26 cellular contexts compared by ENCODE assay signal in the genomic region with DNA sequence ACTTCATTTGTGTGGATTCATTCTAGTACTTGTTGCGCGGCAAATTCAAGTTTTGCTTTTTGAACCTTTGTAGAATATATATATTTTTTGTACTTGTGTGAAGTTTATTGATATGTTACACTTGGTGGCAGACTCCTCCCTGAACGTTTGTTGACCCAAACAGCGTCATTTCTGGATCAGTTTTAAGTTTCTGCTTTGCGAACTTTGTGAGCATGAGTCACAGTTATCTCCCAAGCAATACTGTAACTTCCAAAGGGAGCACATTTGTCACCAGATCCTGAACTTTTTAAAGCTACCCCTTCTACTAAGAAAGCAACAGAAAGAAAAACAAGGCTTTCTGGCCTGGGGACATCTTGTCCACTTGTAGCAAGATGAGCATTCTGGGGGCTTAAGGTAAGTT.
DNase-seq lines count a peak whose midpoint lies in the region; ATAC-seq, FAIRE-seq and TF ChIP-seq lines count a peak whose summit lies in the region.
"Had no signal": no experiment of that assay in that cellular context is flagged by ENCODE, and none has a peak within 500 bp of the region (broad histone marks: within the 10 kb centered on the region; RNA-seq: fewer than 3 reads in every experiment).

No MANE protein-coding gene starts in this region.

- H3K4me3 ChIP-seq in astrocyte (ENCODE audit: insufficient read depth, low read depth, low read length) (no peak overlapping the region), fibroblast of pulmonary artery (replicated peaks; ENCODE audit: low read depth, low read length) (no peak overlapping the region), BE2C (ENCODE audit: low read depth, low read length) (no peak overlapping the region), mesenchymal stem cell (ENCODE audit: insufficient read depth in 1 of 2, low read depth in 1 of 2, low read length in 2 of 2) (no peak overlapping the region)
- H3K4me3 ChIP-seq: MG63 had no signal

- no peak overlapping the region for H2BK12ac ChIP-seq in mesenchymal stem cell (ENCODE audit: low read length in 2 of 2)

- 65% methylated on average over 3 of the region's 5 CpGs for WGBS in mesenchymal stem cell

- no peak overlapping the region for H2BK120ac ChIP-seq in mesenchymal stem cell (ENCODE audit: low read depth, low read length)

- no peak overlapping the region for H3K23ac ChIP-seq in mesenchymal stem cell (ENCODE audit: low read length in 2 of 2)

- no peak for TF ChIP-seq CTCF in astrocyte (IDR thresholded peaks at IDR 0.05; ENCODE audit: insufficient read depth, low read depth, low read length)
- TF ChIP-seq CTCF in fibroblast of pulmonary artery (IDR thresholded peaks at IDR 0.05; ENCODE audit: low read length, missing control alignments) = no peak
- no peak for TF ChIP-seq CTCF in BE2C (IDR thresholded peaks at IDR 0.05; ENCODE audit: low read depth, low read length)

- no peak overlapping the region for H3K4me3 Mint-ChIP-seq in astrocyte (ENCODE audit: unreplicated experiment)
- no peak overlapping the region for H3K4me3 Mint-ChIP-seq in activated CD8-positive, alpha-beta T cell treated with anti-CD3 and anti-CD28 coated beads, Interleukin-2, amount 10 ng/mL, durations not matched to agents 7 days and 5 days
- H3K4me3 Mint-ChIP-seq: CD8-positive, alpha-beta T cell had no signal

- H2AFZ ChIP-seq in astrocyte (ENCODE audit: low read depth, low read length) = no peak overlapping the region
- H2AFZ ChIP-seq in mesenchymal stem cell (ENCODE audit: low read depth, low read length) = no peak overlapping the region

- no peak overlapping the region for H4K8ac ChIP-seq in mesenchymal stem cell (ENCODE audit: low read length)

- H3K27me3 ChIP-seq in astrocyte (ENCODE audit: insufficient read depth, low read length) (no peaks in the 10 kb centered on the region), BE2C (no peaks in the 10 kb centered on the region), mesenchymal stem cell (ENCODE audit: control insufficient read depth in 1 of 2, insufficient read depth in 1 of 2, low read length in 2 of 2) (no peaks in the 10 kb centered on the region)
- H3K27me3 ChIP-seq: MG63 had no signal

- H3K18ac ChIP-seq in mesenchymal stem cell (ENCODE audit: low read depth in 1 of 2, low read length in 2 of 2) = no peak overlapping the region

- H3K36me3 Mint-ChIP-seq in astrocyte (ENCODE audit: low read depth, unreplicated experiment) = no peaks in the 10 kb centered on the region
- no peaks in the 10 kb centered on the region for H3K36me3 Mint-ChIP-seq in activated CD8-positive, alpha-beta T cell treated with anti-CD3 and anti-CD28 coated beads, Interleukin-2, amount 10 ng/mL, durations not matched to agents 7 days and 5 days (ENCODE audit: low read depth)
- H3K36me3 Mint-ChIP-seq: CD8-positive, alpha-beta T cell had no signal

- H3K27ac ChIP-seq in astrocyte (ENCODE audit: low read depth, low read length) = no peak overlapping the region
- no peak overlapping the region for H3K27ac ChIP-seq in mesenchymal stem cell (ENCODE audit: low read length, poor library complexity, severe bottlenecking)
- H3K27ac ChIP-seq: C4-2B had no signal

- POLR2A ChIA-PET in activated CD8-positive, alpha-beta T cell treated with anti-CD3 and anti-CD28 coated beads, Interleukin-2, amount 10 ng/mL, durations not matched to agents 7 days and 5 days (lab: Charles Lee) = no interaction called here

- H3K9me3 ChIP-seq in astrocyte (ENCODE audit: insufficient read depth, low read depth, low read length) (no peaks in the 10 kb centered on the region), BE2C (no peaks in the 10 kb centered on the region), mesenchymal stem cell (ENCODE audit: control insufficient read depth, low read length) (no peaks in the 10 kb centered on the region)
- H3K9me3 ChIP-seq: Caco-2, MG63 had no signal

- H3K36me3 ChIP-seq in astrocyte (ENCODE audit: insufficient read depth, low read length) (no peaks in the 10 kb centered on the region), BE2C (no peaks in the 10 kb centered on the region), mesenchymal stem cell (ENCODE audit: control insufficient read depth in 1 of 2, insufficient read depth in 2 of 2, low read depth in 1 of 2, low read length in 2 of 2) (no peaks in the 10 kb centered on the region)
- H3K36me3 ChIP-seq: MG63 had no signal

- no peak overlapping the region for H2AK5ac ChIP-seq in mesenchymal stem cell (ENCODE audit: low read length, severe bottlenecking)

- H2BK5ac ChIP-seq in mesenchymal stem cell (ENCODE audit: low read depth, low read length, poor library complexity, severe bottlenecking) = no peak overlapping the region

- peaks cover 22% of the 10 kb centered on the region for H3K27me3 Mint-ChIP-seq in astrocyte (ENCODE audit: low read depth, unreplicated experiment)
- H3K27me3 Mint-ChIP-seq in activated CD8-positive, alpha-beta T cell treated with anti-CD3 and anti-CD28 coated beads, Interleukin-2, amount 10 ng/mL, durations not matched to agents 7 days and 5 days (ENCODE audit: low read depth) = no peaks in the 10 kb centered on the region

- no peaks in the 10 kb centered on the region for H3K79me1 ChIP-seq in mesenchymal stem cell (replicated peaks; ENCODE audit: low read length, poor library complexity, severe bottlenecking)

- H3K9ac ChIP-seq in astrocyte (ENCODE audit: low read length) = no peak overlapping the region
- no peak overlapping the region for H3K9ac ChIP-seq in mesenchymal stem cell (ENCODE audit: low read length)

- H2BK15ac ChIP-seq in mesenchymal stem cell (ENCODE audit: low read depth, poor library complexity, severe bottlenecking) = no peak overlapping the region

- no peak for ATAC-seq in activated CD8-positive, alpha-beta T cell treated with anti-CD3 and anti-CD28 coated beads, Interleukin-2, amount 10 ng/mL, durations not matched to agents 7 days and 5 days
- no peak for ATAC-seq in HG02970 (IDR thresholded peaks at IDR 0.05; ENCODE audit: low FRiP score, unreplicated experiment)
- ATAC-seq: CD8-positive, alpha-beta T cell; HCT116; HepG2 had no signal

- no peak overlapping the region for H3K4ac ChIP-seq in mesenchymal stem cell (ENCODE audit: low read depth in 1 of 2, low read length in 2 of 2)

- H4K91ac ChIP-seq in mesenchymal stem cell (ENCODE audit: low read length) = no peak overlapping the region

- H3K79me2 ChIP-seq in astrocyte (ENCODE audit: insufficient read depth, low read length) = no peaks in the 10 kb centered on the region

- peaks cover 3% of the 10 kb centered on the region for H3K4me1 Mint-ChIP-seq in astrocyte (ENCODE audit: low read depth, unreplicated experiment)
- H3K4me1 Mint-ChIP-seq in activated CD8-positive, alpha-beta T cell treated with anti-CD3 and anti-CD28 coated beads, Interleukin-2, amount 10 ng/mL, durations not matched to agents 7 days and 5 days (ENCODE audit: low read depth) = no peaks in the 10 kb centered on the region

- H3K4me1 ChIP-seq in astrocyte (ENCODE audit: insufficient read depth, low read length) (no peaks in the 10 kb centered on the region), BE2C (peaks cover 6% of the 10 kb centered on the region; the same call in 1 of the 2 replicates), mesenchymal stem cell (ENCODE audit: control insufficient read depth, insufficient read depth, low read depth, low read length) (no peaks in the 10 kb centered on the region)

- no peak overlapping the region for H3K4me2 ChIP-seq in astrocyte (ENCODE audit: low read length)
- H3K4me2 ChIP-seq in mesenchymal stem cell (ENCODE audit: low read length, poor library complexity, severe bottlenecking) = no peak overlapping the region

- H4K20me1 ChIP-seq in astrocyte (ENCODE audit: insufficient read depth, low read length) = no peaks in the 10 kb centered on the region

- DNase-seq in A172 (ENCODE audit: low spot score) = peak; percentile 2
- DNase-seq in Daoy (ENCODE audit: low read depth) = peak; percentile 35
- peak; percentile 34 for DNase-seq in astrocyte (ENCODE audit: low read depth)
- DNase-seq in fibroblast of pulmonary artery (ENCODE audit: low read depth) = peak; percentile 72
- DNase-seq in BE2C = no peak
- DNase-seq in activated CD8-positive, alpha-beta T cell treated with anti-CD3 and anti-CD28 coated beads, Interleukin-2, amount 10 ng/mL, durations not matched to agents 7 days and 5 days = no peak
- DNase-seq in mesenchymal stem cell = no peak
- DNase-seq: Caco-2; CD8-positive, alpha-beta T cell; DMS 273 treated with DMSO at 0.1 percent for 48 hours; DMS79; Kasumi-1; NCI-H2029; NCI-H446; NCI-H524 treated with DMSO at 0.1 percent for 48 hours; NCI-H774; Right ventricle myocardium superior; RPMI8226 had no signal

- no peak overlapping the region for H3K27ac Mint-ChIP-seq in astrocyte (ENCODE audit: unreplicated experiment)
- H3K27ac Mint-ChIP-seq in activated CD8-positive, alpha-beta T cell treated with anti-CD3 and anti-CD28 coated beads, Interleukin-2, amount 10 ng/mL, durations not matched to agents 7 days and 5 days = no peak overlapping the region
- H3K27ac Mint-ChIP-seq: CD8-positive, alpha-beta T cell had no signal

- no peak overlapping the region for H3K14ac ChIP-seq in mesenchymal stem cell (ENCODE audit: low read length in 2 of 2)

- no peak for FAIRE-seq in astrocyte (lab: Jason Lieb, UNC)
- FAIRE-seq: A204.1, GM12892, GM19239, HepG2 had no signal

- H3K9me3 Mint-ChIP-seq in astrocyte (ENCODE audit: unreplicated experiment) = peaks cover 4% of the 10 kb centered on the region
- no peaks in the 10 kb centered on the region for H3K9me3 Mint-ChIP-seq in activated CD8-positive, alpha-beta T cell treated with anti-CD3 and anti-CD28 coated beads, Interleukin-2, amount 10 ng/mL, durations not matched to agents 7 days and 5 days (ENCODE audit: insufficient read depth)
- H3K9me3 Mint-ChIP-seq: CD8-positive, alpha-beta T cell had no signal

- CTCF ChIA-PET in activated CD8-positive, alpha-beta T cell treated with anti-CD3 and anti-CD28 coated beads, Interleukin-2, amount 10 ng/mL, durations not matched to agents 7 days and 5 days (lab: Charles Lee) = no interaction called here

Comparison
In these comparisons a context has a peak if more than half of its experiments do, and no peak if none do; other contexts are left out.
1. DNase-seq: peak in A172 (single experiment), Daoy (single experiment), astrocyte (single experiment) and fibroblast of pulmonary artery (single experiment); none in BE2C (single experiment), activated CD8-positive, alpha-beta T cell treated with anti-CD3 and anti-CD28 coated beads, Interleukin-2, amount 10 ng/mL, durations not matched to agents 7 days and 5 days (single experiment) and mesenchymal stem cell (single experiment).